In genomic region chr3:58200121-58200709, GRCh38 we compare ENCODE assay signal across 1 cellular context.
TF ChIP-seq lines count a peak whose summit lies in the region.

No MANE protein-coding gene starts in this region.

TF ChIP-seq in GM12878, 131 proteins besides CTCF, POLR2A, EP300 and RAD21:
- TF ChIP-seq LARP7 (IDR thresholded peaks at IDR 0.05) (no peak), EED (IDR thresholded peaks at IDR 0.05; ENCODE audit: low read depth) (no peak), E2F8 (IDR thresholded peaks at IDR 0.05; ENCODE audit: low read depth, partially characterized antibody) (no peak), POLR2AphosphoS5 (IDR thresholded peaks at IDR 0.05; ENCODE audit: low read length) (no peak), CHD1 (IDR thresholded peaks at IDR 0.05; ENCODE audit: low read depth, low read length) (no peak), NFIC (IDR thresholded peaks at IDR 0.05; ENCODE audit: low read depth, low read length) (no peak), USF1 (IDR thresholded peaks at IDR 0.05; ENCODE audit: borderline replicate concordance, extremely low read length, insufficient read depth, low read depth, low read length) (peak; percentile 59), ELK1 (IDR thresholded peaks at IDR 0.05; ENCODE audit: low read depth, low read length) (no peak), ZNF592 (IDR thresholded peaks at IDR 0.05) (0 out of 2 replicates have a peak, but pooled peaks have one; percentile 3), BCL3 (IDR thresholded peaks at IDR 0.05; ENCODE audit: borderline replicate concordance, insufficient read depth, low read depth, low read length, poor library complexity, severe bottlenecking) (no peak), ZNF24 (IDR thresholded peaks at IDR 0.05) (0 out of 2 replicates have a peak, but pooled peaks have one; percentile 10), GABPA (IDR thresholded peaks at IDR 0.05; ENCODE audit: low read depth) (no peak), SRF (IDR thresholded peaks at IDR 0.05; ENCODE audit: low read depth in 2 of 2, low read length in 2 of 2) (no peak), ZNF217 (IDR thresholded peaks at IDR 0.05) (0 out of 2 replicates have a peak, but pooled peaks have one; percentile 13), ZNF687 (IDR thresholded peaks at IDR 0.05) (peak; percentile 64), SMARCA5 (IDR thresholded peaks at IDR 0.05) (peak; percentile 43; the same call in 1 of the 2 replicates), TARDBP (IDR thresholded peaks at IDR 0.05; ENCODE audit: borderline replicate concordance) (no peak), RAD51 (IDR thresholded peaks at IDR 0.05) (peak; percentile 79; the same call in 1 of the 2 replicates), WRNIP1 (IDR thresholded peaks at IDR 0.05; ENCODE audit: borderline replicate concordance, low read depth, low read length) (no peak), SP1 (IDR thresholded peaks at IDR 0.05; ENCODE audit: low read depth, low read length) (peak; percentile 28), FOS (IDR thresholded peaks at IDR 0.05; ENCODE audit: borderline replicate concordance, extremely low read depth, insufficient read length) (peak; percentile 15)
- TF ChIP-seq, protein P1, sequence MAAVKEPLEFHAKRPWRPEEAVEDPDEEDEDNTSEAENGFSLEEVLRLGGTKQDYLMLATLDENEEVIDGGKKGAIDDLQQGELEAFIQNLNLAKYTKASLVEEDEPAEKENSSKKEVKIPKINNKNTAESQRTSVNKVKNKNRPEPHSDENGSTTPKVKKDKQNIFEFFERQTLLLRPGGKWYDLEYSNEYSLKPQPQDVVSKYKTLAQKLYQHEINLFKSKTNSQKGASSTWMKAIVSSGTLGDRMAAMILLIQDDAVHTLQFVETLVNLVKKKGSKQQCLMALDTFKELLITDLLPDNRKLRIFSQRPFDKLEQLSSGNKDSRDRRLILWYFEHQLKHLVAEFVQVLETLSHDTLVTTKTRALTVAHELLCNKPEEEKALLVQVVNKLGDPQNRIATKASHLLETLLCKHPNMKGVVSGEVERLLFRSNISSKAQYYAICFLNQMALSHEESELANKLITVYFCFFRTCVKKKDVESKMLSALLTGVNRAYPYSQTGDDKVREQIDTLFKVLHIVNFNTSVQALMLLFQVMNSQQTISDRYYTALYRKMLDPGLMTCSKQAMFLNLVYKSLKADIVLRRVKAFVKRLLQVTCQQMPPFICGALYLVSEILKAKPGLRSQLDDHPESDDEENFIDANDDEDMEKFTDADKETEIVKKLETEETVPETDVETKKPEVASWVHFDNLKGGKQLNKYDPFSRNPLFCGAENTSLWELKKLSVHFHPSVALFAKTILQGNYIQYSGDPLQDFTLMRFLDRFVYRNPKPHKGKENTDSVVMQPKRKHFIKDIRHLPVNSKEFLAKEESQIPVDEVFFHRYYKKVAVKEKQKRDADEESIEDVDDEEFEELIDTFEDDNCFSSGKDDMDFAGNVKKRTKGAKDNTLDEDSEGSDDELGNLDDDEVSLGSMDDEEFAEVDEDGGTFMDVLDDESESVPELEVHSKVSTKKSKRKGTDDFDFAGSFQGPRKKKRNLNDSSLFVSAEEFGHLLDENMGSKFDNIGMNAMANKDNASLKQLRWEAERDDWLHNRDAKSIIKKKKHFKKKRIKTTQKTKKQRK (IDR thresholded peaks at IDR 0.05; ENCODE audit: low read depth, low read length): no peak
- TF ChIP-seq, protein P2, sequence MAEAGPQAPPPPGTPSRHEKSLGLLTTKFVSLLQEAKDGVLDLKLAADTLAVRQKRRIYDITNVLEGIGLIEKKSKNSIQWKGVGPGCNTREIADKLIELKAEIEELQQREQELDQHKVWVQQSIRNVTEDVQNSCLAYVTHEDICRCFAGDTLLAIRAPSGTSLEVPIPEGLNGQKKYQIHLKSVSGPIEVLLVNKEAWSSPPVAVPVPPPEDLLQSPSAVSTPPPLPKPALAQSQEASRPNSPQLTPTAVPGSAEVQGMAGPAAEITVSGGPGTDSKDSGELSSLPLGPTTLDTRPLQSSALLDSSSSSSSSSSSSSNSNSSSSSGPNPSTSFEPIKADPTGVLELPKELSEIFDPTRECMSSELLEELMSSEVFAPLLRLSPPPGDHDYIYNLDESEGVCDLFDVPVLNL (IDR thresholded peaks at IDR 0.05; ENCODE audit: low read depth, low read length): no peak
- TF ChIP-seq, protein P3, sequence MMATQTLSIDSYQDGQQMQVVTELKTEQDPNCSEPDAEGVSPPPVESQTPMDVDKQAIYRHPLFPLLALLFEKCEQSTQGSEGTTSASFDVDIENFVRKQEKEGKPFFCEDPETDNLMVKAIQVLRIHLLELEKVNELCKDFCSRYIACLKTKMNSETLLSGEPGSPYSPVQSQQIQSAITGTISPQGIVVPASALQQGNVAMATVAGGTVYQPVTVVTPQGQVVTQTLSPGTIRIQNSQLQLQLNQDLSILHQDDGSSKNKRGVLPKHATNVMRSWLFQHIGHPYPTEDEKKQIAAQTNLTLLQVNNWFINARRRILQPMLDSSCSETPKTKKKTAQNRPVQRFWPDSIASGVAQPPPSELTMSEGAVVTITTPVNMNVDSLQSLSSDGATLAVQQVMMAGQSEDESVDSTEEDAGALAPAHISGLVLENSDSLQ (IDR thresholded peaks at IDR 0.05): 0 out of 2 replicates have a peak, but pooled peaks have one; percentile 9
- TF ChIP-seq, protein P4, sequence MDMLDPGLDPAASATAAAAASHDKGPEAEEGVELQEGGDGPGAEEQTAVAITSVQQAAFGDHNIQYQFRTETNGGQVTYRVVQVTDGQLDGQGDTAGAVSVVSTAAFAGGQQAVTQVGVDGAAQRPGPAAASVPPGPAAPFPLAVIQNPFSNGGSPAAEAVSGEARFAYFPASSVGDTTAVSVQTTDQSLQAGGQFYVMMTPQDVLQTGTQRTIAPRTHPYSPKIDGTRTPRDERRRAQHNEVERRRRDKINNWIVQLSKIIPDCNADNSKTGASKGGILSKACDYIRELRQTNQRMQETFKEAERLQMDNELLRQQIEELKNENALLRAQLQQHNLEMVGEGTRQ (IDR thresholded peaks at IDR 0.05; ENCODE audit: borderline replicate concordance, low read depth, low read length): peak; percentile 70
